14 cellular contexts compared by ENCODE assay signal in the genomic region with DNA sequence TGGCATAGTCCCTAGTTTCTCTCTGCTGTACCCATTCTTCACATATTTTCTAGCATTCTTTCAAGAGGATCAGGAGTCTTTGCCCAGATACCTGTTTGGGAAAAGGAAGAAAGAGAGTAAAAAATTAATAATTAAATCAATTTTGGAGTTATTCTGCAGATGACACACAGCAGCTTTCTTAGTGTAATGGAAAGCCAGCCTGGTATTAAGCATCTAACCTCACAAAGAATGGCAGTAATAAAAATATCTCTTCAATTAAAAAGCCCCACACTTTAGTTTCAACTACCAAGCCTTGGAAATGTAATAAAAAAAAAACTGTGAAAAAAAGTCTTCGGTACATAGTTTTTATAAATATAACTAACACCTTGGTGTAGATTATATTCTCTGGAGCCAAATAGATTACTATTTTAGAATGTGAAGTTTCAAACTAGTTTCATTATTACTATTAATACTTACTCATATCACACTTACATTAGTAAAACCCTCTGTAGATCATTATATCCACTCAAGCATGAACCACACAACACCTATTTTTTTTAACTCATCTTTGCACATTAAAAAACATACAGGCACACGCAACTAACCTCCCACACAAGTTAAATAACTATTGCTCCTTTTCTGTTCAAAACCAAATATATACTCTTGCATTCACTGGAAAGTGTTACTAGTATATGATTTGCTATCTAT.
DNase-seq lines count a peak whose midpoint lies in the region; ATAC-seq and TF ChIP-seq lines count a peak whose summit lies in the region.
"Had no signal": no experiment of that assay in that cellular context is flagged by ENCODE, and none has a peak within 500 bp of the region (broad histone marks: within the 10 kb centered on the region; RNA-seq: fewer than 3 reads in every experiment).

No MANE protein-coding gene starts in this region.

- peaks cover 0 to 1% of the 10 kb centered on the region in 2 donors for H3K36me3 ChIP-seq in psoas muscle (ENCODE audit: insufficient read depth in 1 of 2, low read depth in 1 of 2)

- H3K27me3 Mint-ChIP-seq in CD14-positive monocyte (ENCODE audit: low read depth in 3 of 3) = no peaks in the 10 kb centered on the region
- H3K27me3 Mint-ChIP-seq: CD4-positive, CD25-positive, alpha-beta regulatory T cell had no signal

- DNase-seq in psoas muscle (no peak), NCI-H526 (lab: John Stamatoyannopoulos, UW) (no peak), CD14-positive monocyte (ENCODE audit: low spot score) (no peak), Ammon's horn (ENCODE audit: low spot score) (no peak)
- DNase-seq: activated CD4-positive, alpha-beta T cell treated with anti-CD3 and anti-CD28 coated beads for 4 hours had no signal

- WGBS in psoas muscle, 3 donors = 91 to 97% (median 93%) methylated on average over 2 of the region's 2 CpGs

- peaks cover 31 to 44% of the 10 kb centered on the region in 2 donors for H3K36me3 Mint-ChIP-seq in CD14-positive monocyte

- H3K27ac ChIP-seq in psoas muscle = no peak overlapping the region
- H3K27ac ChIP-seq: KMS-11, SJSA1, thoracic aorta had no signal

- peaks cover 0 to 4% (median 0%) of the 10 kb centered on the region in 7 donors for H3K9me3 Mint-ChIP-seq in CD14-positive monocyte
- H3K9me3 Mint-ChIP-seq: CD4-positive, CD25-positive, alpha-beta regulatory T cell; nephron had no signal

- H3K4me1 ChIP-seq in psoas muscle = no peaks in the 10 kb centered on the region
- H3K4me1 ChIP-seq: SJSA1 had no signal

- H3K27me3 ChIP-seq in psoas muscle (ENCODE audit: insufficient read depth in 3 of 3, low read length in 2 of 3) = no peaks in the 10 kb centered on the region
- H3K27me3 ChIP-seq: SJSA1 had no signal

- H3K9me3 ChIP-seq in psoas muscle = no peaks in the 10 kb centered on the region
- H3K9me3 ChIP-seq: SJSA1, thoracic aorta had no signal

- intact Hi-C loops in psoas muscle (cut with DNase I) = no loop called here
- intact Hi-C loops in CD14-positive monocyte (cut with micrococcal nuclease) = no loop called here

- peak; percentile 98 for ATAC-seq in GM18499 (IDR thresholded peaks at IDR 0.05; ENCODE audit: insufficient read depth, unreplicated experiment)
- ATAC-seq in GM19438 (IDR thresholded peaks at IDR 0.05; ENCODE audit: low read depth, unreplicated experiment) = peak; percentile 93
- peak; percentile 96 for ATAC-seq in HG02884 (IDR thresholded peaks at IDR 0.05; ENCODE audit: unreplicated experiment)
- peak; percentile 96 for ATAC-seq in HG03571 (IDR thresholded peaks at IDR 0.05; ENCODE audit: unreplicated experiment)
- no peak for ATAC-seq in psoas muscle

- no peak overlapping the region for H3K4me3 Mint-ChIP-seq in CD14-positive monocyte
- H3K4me3 Mint-ChIP-seq: nephron had no signal

- H3K4me3 ChIP-seq in psoas muscle = no peak overlapping the region
- H3K4me3 ChIP-seq: SJSA1, thoracic aorta had no signal

- no peaks in the 10 kb centered on the region for H3K4me1 Mint-ChIP-seq in CD14-positive monocyte
- H3K4me1 Mint-ChIP-seq: nephron had no signal

- no peak for TF ChIP-seq CTCF in psoas muscle (IDR thresholded peaks at IDR 0.05)
- TF ChIP-seq CTCF in CD14-positive monocyte (IDR thresholded peaks at IDR 0.05) = no peak

- no peak overlapping the region for H3K27ac Mint-ChIP-seq in CD14-positive monocyte
- H3K27ac Mint-ChIP-seq: CD4-positive, CD25-positive, alpha-beta regulatory T cell; nephron had no signal

Comparison
In these comparisons a context has a peak if more than half of its experiments do, and no peak if none do; other contexts are left out.
1. ATAC-seq: peak in GM18499 (single experiment), GM19438 (single experiment), HG02884 (single experiment) and HG03571 (single experiment); none in psoas muscle (0 of 4).